In the genomic region with DNA sequence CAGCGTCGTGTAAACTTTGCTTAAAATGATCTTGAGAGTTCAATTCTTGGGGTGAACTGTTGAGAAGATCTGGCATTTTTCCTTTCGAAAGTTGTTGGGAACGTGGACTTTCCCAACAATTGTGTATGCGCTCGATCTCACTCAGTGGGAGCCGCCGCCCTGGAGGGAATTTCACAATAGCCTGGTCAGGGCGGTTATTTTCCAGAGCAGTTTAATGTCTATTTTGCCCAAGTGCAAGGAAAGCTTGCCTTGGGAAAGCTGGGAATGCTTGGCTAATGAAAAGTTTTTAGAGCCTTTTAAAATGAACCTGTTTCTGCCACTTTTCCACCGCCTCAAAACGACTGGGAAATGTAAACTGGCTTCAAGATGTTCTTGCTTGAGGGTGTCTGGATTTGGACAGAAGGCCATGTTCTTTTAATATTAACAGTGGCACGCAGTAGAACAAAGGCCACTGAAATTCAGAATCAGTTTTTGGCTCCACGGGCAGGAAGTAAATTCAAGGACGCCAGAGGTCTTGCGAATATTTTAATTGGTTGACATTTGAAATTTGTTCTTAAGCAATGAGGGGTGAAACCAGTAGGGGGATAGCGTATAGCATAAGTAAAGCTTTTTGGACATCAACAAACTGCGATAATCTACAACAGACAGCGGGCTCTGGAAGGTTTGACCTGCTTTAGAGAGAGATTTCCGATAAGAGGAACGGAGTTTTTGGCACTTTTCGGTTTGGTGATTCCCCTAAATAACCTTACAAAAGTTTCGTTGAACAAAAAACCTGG, we compare ENCODE assay signal across 7 cellular contexts. TPM values are rescaled to one million over a fixed set of nuclear protein-coding genes. Genes with fewer than 3 reads are reported as not detected.
DNase-seq lines count a peak whose midpoint lies in the region; ATAC-seq, FAIRE-seq and TF ChIP-seq lines count a peak whose summit lies in the region.

No MANE protein-coding gene starts in this region.

- peaks cover 8% of the 10 kb centered on the region; the same call in 1 of the 2 replicates for H3K79me2 ChIP-seq in GM23338 (replicated peaks; ENCODE audit: insufficient read depth)

- peak; percentile 17 for FAIRE-seq in G401.6 (lab: Jason Lieb, UNC)

- H3K36me3 Mint-ChIP-seq in GM23338 (ENCODE audit: low read depth) (peaks cover 7% of the 10 kb centered on the region; the same call in 1 of the 3 replicates), natural killer cell (peaks cover 21% of the 10 kb centered on the region)
- peaks cover 35% of the 10 kb centered on the region for H3K36me3 Mint-ChIP-seq in activated CD4-positive, alpha-beta memory T cell treated with anti-CD3 and anti-CD28 coated beads for 36 hours

- no peaks in the 10 kb centered on the region for H3K36me3 ChIP-seq in GM23338 (ENCODE audit: insufficient read depth)

- H3K9me3 Mint-ChIP-seq in GM23338 (peaks cover 13% of the 10 kb centered on the region), natural killer cell (peaks cover 0 to 3% of the 10 kb centered on the region in 2 donors)
- H3K9me3 Mint-ChIP-seq in activated CD4-positive, alpha-beta memory T cell treated with anti-CD3 and anti-CD28 coated beads for 36 hours: no peaks in the 10 kb centered on the region

- H3K4me2 ChIP-seq in GM23338: peak overlapping the region; percentile 98

- peak; percentile 2; the same call in 2 of the 3 replicates for ATAC-seq in GM23338
- peak; percentile 32 to 53 (median 46) for ATAC-seq in natural killer cell
- no peak for ATAC-seq in GM19324 (IDR thresholded peaks at IDR 0.05; ENCODE audit: low FRiP score, unreplicated experiment)

- no peaks in the 10 kb centered on the region for H3K9me2 ChIP-seq in GM23338 (ENCODE audit: insufficient read depth)

- H3K27me3 Mint-ChIP-seq in GM23338 (ENCODE audit: insufficient read depth, low read depth, poor library complexity) (peaks cover 18% of the 10 kb centered on the region), natural killer cell (ENCODE audit: low read depth in 2 of 2) (no peaks in the 10 kb centered on the region)
- no peaks in the 10 kb centered on the region for H3K27me3 Mint-ChIP-seq in activated CD4-positive, alpha-beta memory T cell treated with anti-CD3 and anti-CD28 coated beads for 36 hours

- H3K4me1 Mint-ChIP-seq in GM23338: peaks cover 35% of the 10 kb centered on the region
- peaks cover 25% of the 10 kb centered on the region for H3K4me1 Mint-ChIP-seq in activated CD4-positive, alpha-beta memory T cell treated with anti-CD3 and anti-CD28 coated beads for 36 hours (ENCODE audit: low read depth)
- peaks cover 67 to 72% of the 10 kb centered on the region in 2 donors for H3K4me1 Mint-ChIP-seq in natural killer cell

- H2AFZ ChIP-seq in GM23338: peak overlapping the region; percentile 99; the same call in 1 of the 2 replicates

- H3K27me3 ChIP-seq in GM23338 (ENCODE audit: insufficient read depth): no peaks in the 10 kb centered on the region

- POLR2A ChIA-PET in activated CD4-positive, alpha-beta memory T cell treated with anti-CD3 and anti-CD28 coated beads for 36 hours (lab: Charles Lee): interaction anchor here (0.7 to 8.6 kb wide), 18 partner anchors 27 to 414 kb away, joined by 3 to 49 read pairs (median 4); a partner anchor contains a TSS

- DNase-seq in GM23338 (ENCODE audit: low spot score) (peak; percentile 58), NCI-H2196 (lab: John Stamatoyannopoulos, UW; ENCODE audit: unreplicated experiment) (peak; percentile 52), fibroblast of peridontal ligament (ENCODE audit: extremely low read depth) (peak; percentile 93), natural killer cell (no peak)
- DNase-seq in activated CD4-positive, alpha-beta memory T cell treated with anti-CD3 and anti-CD28 coated beads for 36 hours: peak; percentile 54

- intact Hi-C loops in activated CD4-positive, alpha-beta memory T cell treated with anti-CD3 and anti-CD28 coated beads for 36 hours (cut with micrococcal nuclease): loop anchor here (1.0 to 10.0 kb wide), 8 partner anchors 34 to 528 kb away; a partner anchor contains a TSS
- intact Hi-C loops in natural killer cell (cut with micrococcal nuclease): loop anchor here (1.0 to 5.0 kb wide), 7 partner anchors 14 to 405 kb away; a partner anchor contains a TSS

- peaks cover 7% of the 10 kb centered on the region; the same call in 1 of the 2 replicates for H3F3A ChIP-seq in GM23338 (replicated peaks; ENCODE audit: low read depth)

- H3K27ac Mint-ChIP-seq in GM23338 (peak overlapping the region; percentile 95), natural killer cell (peak overlapping the region; percentile 93 to 100)
- peak overlapping the region; percentile 97 for H3K27ac Mint-ChIP-seq in activated CD4-positive, alpha-beta memory T cell treated with anti-CD3 and anti-CD28 coated beads for 36 hours

- peak overlapping the region; percentile 93 for H3K4me3 ChIP-seq in GM23338

- peaks cover 24% of the 10 kb centered on the region for H3K4me1 ChIP-seq in GM23338 (ENCODE audit: insufficient read depth)

- TF ChIP-seq CTCF in GM23338 (conservative IDR thresholded peaks at IDR 0.05; ENCODE audit: low read depth in 2 of 2): peak in 1 of 2 experiments; percentile 39; a peak in 2 of 4 replicates
- peak; percentile 21 for TF ChIP-seq CTCF in natural killer cell (IDR thresholded peaks at IDR 0.05)

- peak overlapping the region; percentile 84 for H3K4me3 Mint-ChIP-seq in GM23338
- peak overlapping the region; percentile 99 for H3K4me3 Mint-ChIP-seq in activated CD4-positive, alpha-beta memory T cell treated with anti-CD3 and anti-CD28 coated beads for 36 hours
- H3K4me3 Mint-ChIP-seq in natural killer cell: peak overlapping the region; percentile 95

- H4K20me1 ChIP-seq in GM23338 (replicated peaks; ENCODE audit: insufficient read depth): no peaks in the 10 kb centered on the region

- H3K27ac ChIP-seq in GM23338 (ENCODE audit: low read depth): peak overlapping the region; percentile 73

- CTCF ChIA-PET in activated CD4-positive, alpha-beta memory T cell treated with anti-CD3 and anti-CD28 coated beads for 36 hours (lab: Charles Lee): interaction anchor here (0.6 to 2.8 kb wide), 15 partner anchors 18 to 414 kb away, joined by 3 to 16 read pairs (median 6); a partner anchor contains a TSS

TF ChIP-seq in GM23338, 12 proteins besides CTCF, POLR2A, EP300 and RAD21:
- TF ChIP-seq EZH2 (IDR thresholded peaks at IDR 0.05; ENCODE audit: low read depth, unreplicated experiment): no peak
- no peak for TF ChIP-seq EZH2phosphoT487 (IDR thresholded peaks at IDR 0.05; ENCODE audit: unreplicated experiment)
- no peak for TF ChIP-seq STAT1 (IDR thresholded peaks at IDR 0.05; ENCODE audit: unreplicated experiment)
- TF ChIP-seq POLR2AphosphoS5 (IDR thresholded peaks at IDR 0.05; ENCODE audit: low read depth): no peak
- no peak for TF ChIP-seq NANOG (IDR thresholded peaks at IDR 0.05; ENCODE audit: borderline replicate concordance)
TF ChIP-seq in GM23338: peak in this region for 0.

RNA-seq across cellular contexts. Expression of a gene that starts 1.2 kb away (rescaled TPM):
- total RNA-seq in GM23338 (2014; rRNA removed; shearing (Covaris generic)): 15.1 and 16.2 TPM in 2 replicates
- polyA plus RNA-seq in GM23338 (2016; fragmentation: Nextera tagmentation; extraction: Ambion mirVana): 10.0 and 10.1 TPM in 2 replicates
- 100 to 1,000 TPM; 325 to 343 TPM for total RNA-seq in activated CD4-positive, alpha-beta memory T cell treated with anti-CD3 and anti-CD28 coated beads for 36 hours
- total RNA-seq in natural killer cell: 100 to 1,000 TPM; 415 to 542 (median 445) TPM

RNA-seq across cellular contexts. Expression of a gene that starts 45.3 kb away (rescaled TPM):
- 34.3 and 35.6 TPM in 2 replicates for total RNA-seq in GM23338 (2014; rRNA removed; shearing (Covaris generic))
- 199 and 230 TPM in 2 replicates for polyA plus RNA-seq in GM23338 (2016; fragmentation: Nextera tagmentation; extraction: Ambion mirVana)
- 100 to 1,000 TPM; 158 to 162 TPM for total RNA-seq in activated CD4-positive, alpha-beta memory T cell treated with anti-CD3 and anti-CD28 coated beads for 36 hours
- total RNA-seq in natural killer cell: 10 to 100 TPM; 23.5 to 32.7 (median 30.7) TPM

RNA-seq across cellular contexts. Expression of a gene that starts 45.7 kb away (rescaled TPM):
- 4.8 and 5.5 TPM in 2 replicates for total RNA-seq in GM23338 (2014; rRNA removed; shearing (Covaris generic))
- polyA plus RNA-seq in GM23338 (2016; fragmentation: Nextera tagmentation; extraction: Ambion mirVana): 2.2 and 2.4 TPM in 2 replicates
- total RNA-seq in activated CD4-positive, alpha-beta memory T cell treated with anti-CD3 and anti-CD28 coated beads for 36 hours: 10 to 100 TPM; 18.9 to 20.5 TPM
- 10 to 100 TPM; 54.2 to 62.5 (median 60.1) TPM for total RNA-seq in natural killer cell

Comparison
In these comparisons a context has a peak if more than half of its experiments do, and no peak if none do; other contexts are left out.
1. RNA of a gene that starts 1.2 kb away (total RNA-seq): 415 to 542 TPM in natural killer cell and 325 to 343 TPM in activated CD4-positive, alpha-beta memory T cell treated with anti-CD3 and anti-CD28 coated beads for 36 hours; 15.1 to 16.2 TPM in GM23338; every median in the first group is over 10 times any median in the second.
2. Peak in every context shown above with its lines, with median percentiles within 50 percentile points of each other: H3K27ac Mint-ChIP-seq and H3K4me3 Mint-ChIP-seq.